ENCODE assay signal across 8 cellular contexts in the genomic region with DNA sequence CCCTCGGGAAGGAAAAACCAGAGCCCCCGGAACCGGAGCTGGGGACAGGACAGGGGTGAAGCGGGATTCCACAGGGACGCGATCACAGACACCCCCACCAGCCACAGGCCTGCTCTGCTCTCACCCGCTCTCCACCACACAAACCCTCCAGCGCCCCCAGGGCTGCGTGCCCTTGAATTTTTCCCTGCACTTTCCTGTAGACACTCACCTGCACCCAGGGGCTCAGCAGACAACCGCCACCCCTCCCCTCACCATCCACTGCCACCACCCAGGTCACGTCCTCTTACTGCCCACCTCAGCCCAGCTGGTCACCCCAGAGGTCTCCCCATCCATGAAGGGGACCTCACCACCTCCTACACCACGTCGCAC. TPM values are rescaled to one million over a fixed set of nuclear protein-coding genes. Genes with fewer than 3 reads are reported as not detected.
DNase-seq lines count a peak whose midpoint lies in the region; ATAC-seq lines count a peak whose summit lies in the region.

No MANE protein-coding gene starts in this region.

- peak overlapping the region; percentile 79 for H3K4me3 Mint-ChIP-seq in activated T-cell treated with anti-CD3 and anti-CD28 coated beads, Interleukin-2, amount 50 U/mL, for 24 hours
- peak overlapping the region; percentile 93 for H3K4me3 Mint-ChIP-seq in stimulated activated memory B cell treated with anti-CD40 and anti-IgM and Interleukin-4, amounts not matched to agents 10 μg/mL and 1 μg/mL and 100 μg/mL, for 72 hours

- peak overlapping the region; percentile 46 for H3K4me3 ChIP-seq in right cardiac atrium (ENCODE audit: low read length)

- H3K36me3 Mint-ChIP-seq in activated T-cell treated with anti-CD3 and anti-CD28 coated beads, Interleukin-2, amount 50 U/mL, for 24 hours (ENCODE audit: low read depth) = no peaks in the 10 kb centered on the region
- no peaks in the 10 kb centered on the region for H3K36me3 Mint-ChIP-seq in stimulated activated memory B cell treated with anti-CD40 and anti-IgM and Interleukin-4, amounts not matched to agents 10 μg/mL and 1 μg/mL and 100 μg/mL, for 72 hours

- H3K4me1 Mint-ChIP-seq in activated T-cell treated with anti-CD3 and anti-CD28 coated beads, Interleukin-2, amount 50 U/mL, for 24 hours (ENCODE audit: low read depth) = peaks cover 36% of the 10 kb centered on the region
- peaks cover 51% of the 10 kb centered on the region for H3K4me1 Mint-ChIP-seq in stimulated activated memory B cell treated with anti-CD40 and anti-IgM and Interleukin-4, amounts not matched to agents 10 μg/mL and 1 μg/mL and 100 μg/mL, for 72 hours

- H3K9me3 Mint-ChIP-seq in activated T-cell treated with anti-CD3 and anti-CD28 coated beads, Interleukin-2, amount 50 U/mL, for 24 hours = no peaks in the 10 kb centered on the region
- no peaks in the 10 kb centered on the region for H3K9me3 Mint-ChIP-seq in stimulated activated memory B cell treated with anti-CD40 and anti-IgM and Interleukin-4, amounts not matched to agents 10 μg/mL and 1 μg/mL and 100 μg/mL, for 72 hours

- no peak overlapping the region for H3K27ac Mint-ChIP-seq in activated T-cell treated with anti-CD3 and anti-CD28 coated beads, Interleukin-2, amount 50 U/mL, for 24 hours
- H3K27ac Mint-ChIP-seq in stimulated activated memory B cell treated with anti-CD40 and anti-IgM and Interleukin-4, amounts not matched to agents 10 μg/mL and 1 μg/mL and 100 μg/mL, for 72 hours = no peak overlapping the region

- H3K27me3 Mint-ChIP-seq in activated T-cell treated with anti-CD3 and anti-CD28 coated beads, Interleukin-2, amount 50 U/mL, for 24 hours = peaks cover 68% of the 10 kb centered on the region
- peaks cover 71% of the 10 kb centered on the region for H3K27me3 Mint-ChIP-seq in stimulated activated memory B cell treated with anti-CD40 and anti-IgM and Interleukin-4, amounts not matched to agents 10 μg/mL and 1 μg/mL and 100 μg/mL, for 72 hours

- 26% methylated on average over 13 of the region's 13 CpGs for WGBS in right cardiac atrium

- no peaks in the 10 kb centered on the region for H3K4me1 ChIP-seq in right cardiac atrium (ENCODE audit: control insufficient read depth, insufficient read depth, low read length)

- no peak overlapping the region for H3K27ac ChIP-seq in right cardiac atrium (ENCODE audit: low read length)

- DNase-seq in NCI-H146 (lab: John Stamatoyannopoulos, UW) = peak; percentile 50
- DNase-seq in NCI-H146 treated with DMSO at 0.1 percent for 48 hours (lab: John Stamatoyannopoulos, UW; ENCODE audit: unreplicated experiment) = no peak
- DNase-seq in activated T-cell treated with anti-CD3 and anti-CD28 coated beads, Interleukin-2, amount 50 U/mL, for 24 hours = no peak
- DNase-seq in right cardiac atrium = no peak
- no peak for DNase-seq in stimulated activated CD4-positive, alpha-beta T cell treated with anti-CD3 and anti-CD28 coated beads, Interleukin-2, amount 100 ng/mL, for 48 hours
- no peak for DNase-seq in ecto neural progenitor cell (ENCODE audit: low spot score)
- no peak for DNase-seq in hepatic stellate cell (ENCODE audit: low spot score)

- peak in 1 of 2 donors; percentile 18 for ATAC-seq in right cardiac atrium
- no peak for ATAC-seq in stimulated activated memory B cell treated with anti-CD40 and anti-IgM and Interleukin-4, amounts not matched to agents 10 μg/mL and 1 μg/mL and 100 μg/mL, for 72 hours

- H3K9me3 ChIP-seq in right cardiac atrium (ENCODE audit: control insufficient read depth, low read length) = no peaks in the 10 kb centered on the region

- intact Hi-C loops in right cardiac atrium (cut with DNase I) = no loop called here

- H3K27me3 ChIP-seq in right cardiac atrium (ENCODE audit: control insufficient read depth, insufficient read depth) = no peaks in the 10 kb centered on the region

RNA-seq across cellular contexts. Expression of gene ULBP2, which starts 0.6 kb away (rescaled TPM):
- total RNA-seq in right cardiac atrium = 1 to 10 TPM in 3 of 4 donors, under 1 TPM in 1; 0.31 to 1.2 (median 1.1) TPM
- 1.1 TPM for polyA plus RNA-seq in right cardiac atrium

RNA-seq across cellular contexts. Expression of gene RAET1G, which starts 19.5 kb away (rescaled TPM):
- under 1 TPM in 1 of 4 donors, not detected in 3; 0.43 TPM for total RNA-seq in right cardiac atrium
- 0.20 TPM for polyA plus RNA-seq in right cardiac atrium

RNA-seq across cellular contexts. Expression of gene ULBP1, which starts 21.3 kb away (rescaled TPM):
- total RNA-seq in right cardiac atrium = under 1 TPM in 3 of 4 donors, not detected in 1; 0.20 to 0.22 (median 0.21) TPM
- polyA plus RNA-seq in right cardiac atrium = 0.20 TPM

RNA-seq across cellular contexts. Expression of gene RAET1E, which starts 44.5 kb away (rescaled TPM):
- under 1 TPM; 0.17 to 0.45 (median 0.39) TPM for total RNA-seq in right cardiac atrium
- 0.41 TPM for polyA plus RNA-seq in right cardiac atrium
